In the genomic region with DNA sequence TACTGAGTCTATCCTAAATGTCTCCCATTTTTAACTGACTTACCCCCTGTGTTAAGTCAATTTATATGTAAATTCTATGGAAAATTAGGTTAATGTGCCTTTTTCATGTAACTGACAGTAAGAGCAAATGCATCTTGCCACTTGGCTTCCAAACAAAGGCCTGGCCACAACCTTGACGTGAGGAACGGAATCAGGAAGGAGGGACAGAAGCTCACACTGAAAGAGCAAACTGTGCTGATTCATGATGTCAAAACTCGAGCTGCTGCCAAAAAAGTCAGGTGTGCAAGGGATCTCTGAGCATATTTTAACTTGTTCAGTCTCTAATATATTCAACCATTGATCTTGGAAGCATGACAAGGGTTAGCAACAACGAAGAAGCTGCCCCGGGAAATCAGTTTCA, we compare ENCODE assay signal across 17 cellular contexts. TPM values are rescaled to one million over a fixed set of nuclear protein-coding genes. Genes with fewer than 3 reads are reported as not detected.
DNase-seq lines count a peak whose midpoint lies in the region; TF ChIP-seq lines count a peak whose summit lies in the region.
"Had no signal": no experiment of that assay in that cellular context is flagged by ENCODE, and none has a peak within 500 bp of the region (broad histone marks: within the 10 kb centered on the region; RNA-seq: fewer than 3 reads in every experiment).

No MANE protein-coding gene starts in this region.

- no peaks in the 10 kb centered on the region for H3K4me1 ChIP-seq in tibial artery
- H3K4me1 ChIP-seq: uterus had no signal

- H3K4me3 ChIP-seq in tibial artery: no peak overlapping the region
- H3K4me3 ChIP-seq: esophagus muscularis mucosa, lung, uterus had no signal

- in situ Hi-C loops in SK-MEL-5 (cut with HindIII; ENCODE audit: low pct_unique_long_range_greater_than_20kb, low sequenced_read_pairs): no loop called here

- peak; percentile 0 for DNase-seq in NCI-H2171 treated with DMSO at 0.1 percent for 48 hours (lab: John Stamatoyannopoulos, UW)
- no peak for DNase-seq in NCI-H2171 (lab: John Stamatoyannopoulos, UW)
- peak; percentile 80 for DNase-seq in SK-MEL-5 (ENCODE audit: low read depth, low spot score)
- peak; percentile 45 for DNase-seq in globus pallidus (ENCODE audit: low spot score)
- DNase-seq in occipital lobe (lab: John Stamatoyannopoulos, UW): peak; percentile 25
- DNase-seq in HUDEP-2 (lab: John Stamatoyannopoulos, UW; ENCODE audit: unreplicated experiment in 76 of 76): no peak
- DNase-seq in tibial artery: no peak
- DNase-seq in GOT3 (lab: John Stamatoyannopoulos, UW): no peak
- DNase-seq: activated naive CD8-positive, alpha-beta T cell treated with anti-CD3 and anti-CD28 coated beads for 36 hours; CD8-positive, alpha-beta T cell; NCI-H226; stimulated activated naive CD4-positive, alpha-beta T cell treated with Interleukin-2 at 50 U/mL for 16 hours; uterus had no signal

- H3K27me3 ChIP-seq in tibial artery: no peaks in the 10 kb centered on the region
- H3K27me3 ChIP-seq: esophagus muscularis mucosa, uterus had no signal

- intact Hi-C loops in tibial artery (cut with DNase I; ENCODE audit: low total_unique reads): no loop called here

- no peak for TF ChIP-seq CTCF in tibial artery (IDR thresholded peaks at IDR 0.05)

- no peaks in the 10 kb centered on the region for H3K36me3 ChIP-seq in tibial artery
- H3K36me3 ChIP-seq: esophagus muscularis mucosa, uterus had no signal

- H3K27ac ChIP-seq in tibial artery: no peak overlapping the region
- H3K27ac ChIP-seq: esophagus muscularis mucosa, uterus had no signal

- no peaks in the 10 kb centered on the region for H3K9me3 ChIP-seq in tibial artery
- H3K9me3 ChIP-seq: esophagus muscularis mucosa, uterus had no signal

RNA-seq across cellular contexts. Expression of a gene that starts 35.8 kb away (rescaled TPM):
- total RNA-seq in SK-MEL-5 (2014; rRNA removed; shearing (Covaris generic)): 54.1 and 63.0 TPM in 2 replicates
- 43.4 and 45.6 TPM in 2 replicates for polyA plus RNA-seq in SK-MEL-5 (2015; cell fraction: cytosol; rRNA removed)
- polyA plus RNA-seq in SK-MEL-5 (2015; cell fraction: nucleus; rRNA removed): 10.9 and 28.3 TPM in 2 replicates
- 2,823 TPM for total RNA-seq in occipital lobe
- total RNA-seq: activated naive CD8-positive, alpha-beta T cell treated with anti-CD3 and anti-CD28 coated beads for 36 hours; chondrocyte; T-helper 1 cell treated with Interleukin-12 subunit alpha and Interleukin-12 subunit beta and Interleukin-4 antibody, amounts not matched to agents 30 ng/mL and 1 ng/mL, for 36 hours had no signal

Comparison
In these comparisons a context has a peak if more than half of its experiments do, and no peak if none do; other contexts are left out.
1. DNase-seq: peak in NCI-H2171 treated with DMSO at 0.1 percent for 48 hours (single experiment), SK-MEL-5 (single experiment), globus pallidus (single experiment) and occipital lobe (single experiment); none in NCI-H2171 (single experiment), HUDEP-2 (0 of 76), tibial artery (0 of 2) and GOT3 (single experiment).
2. RNA of a gene that starts 35.8 kb away (total RNA-seq): 2,823 TPM in occipital lobe (single experiment); 54.1 to 63.0 TPM in SK-MEL-5; every median in the first group is over 10 times any median in the second.